17 cellular contexts compared by ENCODE assay signal in the genomic region with DNA sequence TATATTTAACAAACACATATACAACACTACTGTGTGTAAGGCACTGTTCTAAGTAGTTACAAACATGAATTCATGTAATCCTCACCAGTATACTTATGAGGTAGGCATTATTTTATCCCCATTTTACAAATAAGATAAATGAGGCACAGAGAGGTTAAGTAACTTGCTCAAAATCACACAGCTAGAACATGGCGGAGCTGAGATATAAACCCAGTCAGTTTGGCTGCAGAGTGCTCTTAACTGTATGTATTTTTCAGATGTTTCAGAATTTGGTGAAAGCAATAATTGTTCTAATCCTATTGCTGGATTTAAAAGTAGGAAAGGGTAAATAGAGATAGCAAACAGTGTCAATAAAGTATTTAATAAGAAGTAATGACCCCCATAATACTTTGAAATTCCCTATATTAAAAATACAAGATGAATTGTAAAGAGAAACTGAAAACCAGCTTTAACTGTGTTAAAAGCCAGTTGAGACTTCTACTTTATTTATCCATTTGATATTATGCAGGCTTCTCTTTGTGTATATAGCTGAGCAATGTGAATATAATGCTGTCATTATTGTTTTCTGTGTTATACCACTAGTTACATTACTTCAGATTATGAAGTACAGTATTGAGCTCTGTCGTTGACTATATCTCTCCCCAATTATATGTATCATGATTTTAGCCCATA. TPM values are rescaled to one million over a fixed set of nuclear protein-coding genes. Genes with fewer than 3 reads are reported as not detected.
DNase-seq lines count a peak whose midpoint lies in the region; ATAC-seq and TF ChIP-seq lines count a peak whose summit lies in the region.
"Had no signal": no experiment of that assay in that cellular context is flagged by ENCODE, and none has a peak within 500 bp of the region (broad histone marks: within the 10 kb centered on the region; RNA-seq: fewer than 3 reads in every experiment).

No MANE protein-coding gene starts in this region.

- no peak for ATAC-seq in activated naive CD8-positive, alpha-beta T cell treated with anti-CD3 and anti-CD28 coated beads, Interleukin-2, amount 10 ng/mL, durations not matched to agents 7 days and 5 days (ENCODE audit: low read depth)
- ATAC-seq in activated naive CD8-positive, alpha-beta T cell treated with anti-CD3 and anti-CD28 coated beads, Interleukin-2, amount 50 U/mL, for 24 hours, result no peak
- ATAC-seq in T-helper 17 cell (no peak), HG03571 (IDR thresholded peaks at IDR 0.05; ENCODE audit: unreplicated experiment) (no peak)

- no peaks in the 10 kb centered on the region for H3K27me3 Mint-ChIP-seq in activated naive CD8-positive, alpha-beta T cell treated with anti-CD3 and anti-CD28 coated beads, Interleukin-2, amount 10 ng/mL, durations not matched to agents 7 days and 5 days
- no peaks in the 10 kb centered on the region for H3K27me3 Mint-ChIP-seq in activated naive CD8-positive, alpha-beta T cell treated with anti-CD3 and anti-CD28 coated beads, Interleukin-2, amount 50 U/mL, for 24 hours
- H3K27me3 Mint-ChIP-seq in T-helper 17 cell, result no peaks in the 10 kb centered on the region
- H3K27me3 Mint-ChIP-seq: IgD-negative memory B cell had no signal

- peaks cover 9% of the 10 kb centered on the region for H3K4me1 Mint-ChIP-seq in activated naive CD8-positive, alpha-beta T cell treated with anti-CD3 and anti-CD28 coated beads, Interleukin-2, amount 10 ng/mL, durations not matched to agents 7 days and 5 days
- peaks cover 7% of the 10 kb centered on the region for H3K4me1 Mint-ChIP-seq in activated naive CD8-positive, alpha-beta T cell treated with anti-CD3 and anti-CD28 coated beads, Interleukin-2, amount 50 U/mL, for 24 hours
- H3K4me1 Mint-ChIP-seq in T-helper 17 cell, result peaks cover 4% of the 10 kb centered on the region

- H4K20me1 ChIP-seq in osteoblast (ENCODE audit: insufficient read depth, low read length), result no peaks in the 10 kb centered on the region

- H3K9me3 ChIP-seq in colonic mucosa (no peaks in the 10 kb centered on the region), osteoblast (ENCODE audit: low read depth, low read length) (no peaks in the 10 kb centered on the region), T-helper 17 cell (ENCODE audit: control insufficient read depth, low read length, poor library complexity, severe bottlenecking) (no peaks in the 10 kb centered on the region)

- no peak for TF ChIP-seq CTCF in colonic mucosa (IDR thresholded peaks at IDR 0.05)
- TF ChIP-seq CTCF in osteoblast (IDR thresholded peaks at IDR 0.05; ENCODE audit: extremely low read depth, low read depth, low read length), result no peak

- DNase-seq in activated naive CD8-positive, alpha-beta T cell treated with anti-CD3 and anti-CD28 coated beads, Interleukin-2, amount 10 ng/mL, durations not matched to agents 7 days and 5 days, result no peak
- DNase-seq in activated naive CD8-positive, alpha-beta T cell treated with anti-CD3 and anti-CD28 coated beads, Interleukin-2, amount 50 U/mL, for 24 hours, result no peak
- no peak for DNase-seq in colonic mucosa
- DNase-seq in osteoblast (ENCODE audit: insufficient read length, low spot score, missing footprints), result no peak
- DNase-seq in T-helper 17 cell, result no peak
- no peak for DNase-seq in midbrain (lab: John Stamatoyannopoulos, UW)
- no peak for DNase-seq in NCI-H1417 (lab: John Stamatoyannopoulos, UW)
- DNase-seq: C1 segment of cervical spinal cord, MV-4-11, NCI-H1436 treated with DMSO at 0.1 percent for 48 hours, NCI-H2081, NCI-H510A, NCI-H82, Right ventricle myocardium superior had no signal

- H3K27ac ChIP-seq in colonic mucosa (peak overlapping the region; percentile 10), osteoblast (ENCODE audit: low read depth, low read length) (no peak overlapping the region)
- H3K27ac ChIP-seq: SK-N-MC had no signal

- H3K9ac ChIP-seq in colonic mucosa (ENCODE audit: low read depth in 2 of 2, low read length in 2 of 2), result no peak overlapping the region

- no peaks in the 10 kb centered on the region for H3K4me1 ChIP-seq in colonic mucosa
- no peaks in the 10 kb centered on the region for H3K4me1 ChIP-seq in osteoblast (ENCODE audit: insufficient read depth, low read length)

- H2AFZ ChIP-seq in osteoblast (ENCODE audit: low read length), result no peak overlapping the region

- no peaks in the 10 kb centered on the region for H3K79me2 ChIP-seq in osteoblast (ENCODE audit: insufficient read depth, low read length)

- peaks cover 3% of the 10 kb centered on the region for H3K9me3 Mint-ChIP-seq in activated naive CD8-positive, alpha-beta T cell treated with anti-CD3 and anti-CD28 coated beads, Interleukin-2, amount 10 ng/mL, durations not matched to agents 7 days and 5 days
- no peaks in the 10 kb centered on the region for H3K9me3 Mint-ChIP-seq in activated naive CD8-positive, alpha-beta T cell treated with anti-CD3 and anti-CD28 coated beads, Interleukin-2, amount 50 U/mL, for 24 hours

- intact Hi-C loops in colonic mucosa (cut with DNase I), result no loop called here

- POLR2A ChIA-PET in activated naive CD8-positive, alpha-beta T cell treated with anti-CD3 and anti-CD28 coated beads, Interleukin-2, amount 10 ng/mL, durations not matched to agents 7 days and 5 days (lab: Charles Lee), result no interaction called here

- H3K4me3 Mint-ChIP-seq in activated naive CD8-positive, alpha-beta T cell treated with anti-CD3 and anti-CD28 coated beads, Interleukin-2, amount 10 ng/mL, durations not matched to agents 7 days and 5 days, result peak overlapping the region; percentile 35
- no peak overlapping the region for H3K4me3 Mint-ChIP-seq in activated naive CD8-positive, alpha-beta T cell treated with anti-CD3 and anti-CD28 coated beads, Interleukin-2, amount 50 U/mL, for 24 hours
- no peak overlapping the region for H3K4me3 Mint-ChIP-seq in T-helper 17 cell
- H3K4me3 Mint-ChIP-seq: IgD-negative memory B cell had no signal

- H3K36me3 ChIP-seq in colonic mucosa, result no peaks in the 10 kb centered on the region
- H3K36me3 ChIP-seq in osteoblast (ENCODE audit: insufficient read depth, low read length), result no peaks in the 10 kb centered on the region

- no peak overlapping the region for H3K4me3 ChIP-seq in colonic mucosa
- H3K4me3 ChIP-seq in osteoblast (ENCODE audit: insufficient read depth, low read length), result peak overlapping the region; percentile 14
- H3K4me3 ChIP-seq: SK-N-MC had no signal

- peaks cover 6% of the 10 kb centered on the region for H3K36me3 Mint-ChIP-seq in activated naive CD8-positive, alpha-beta T cell treated with anti-CD3 and anti-CD28 coated beads, Interleukin-2, amount 10 ng/mL, durations not matched to agents 7 days and 5 days
- H3K36me3 Mint-ChIP-seq in activated naive CD8-positive, alpha-beta T cell treated with anti-CD3 and anti-CD28 coated beads, Interleukin-2, amount 50 U/mL, for 24 hours (ENCODE audit: low read depth), result peaks cover 5% of the 10 kb centered on the region
- peaks cover 7% of the 10 kb centered on the region for H3K36me3 Mint-ChIP-seq in T-helper 17 cell (ENCODE audit: low read depth)

- no peak overlapping the region for H3K27ac Mint-ChIP-seq in activated naive CD8-positive, alpha-beta T cell treated with anti-CD3 and anti-CD28 coated beads, Interleukin-2, amount 10 ng/mL, durations not matched to agents 7 days and 5 days
- H3K27ac Mint-ChIP-seq in activated naive CD8-positive, alpha-beta T cell treated with anti-CD3 and anti-CD28 coated beads, Interleukin-2, amount 50 U/mL, for 24 hours, result no peak overlapping the region
- H3K27ac Mint-ChIP-seq in T-helper 17 cell, result no peak overlapping the region

- H3K27me3 ChIP-seq in colonic mucosa, result no peaks in the 10 kb centered on the region
- no peaks in the 10 kb centered on the region for H3K27me3 ChIP-seq in osteoblast (ENCODE audit: insufficient read depth, low read length)

- H3K4me2 ChIP-seq in osteoblast (ENCODE audit: insufficient read depth, low read length), result peak overlapping the region; percentile 4

RNA-seq across cellular contexts. Expression of gene RPA3, which starts 32.3 kb away (rescaled TPM):
- 100 to 1,000 TPM in 1 of 2 experiments, 10 to 100 TPM in 1; 89.5 to 101 TPM for total RNA-seq in activated naive CD8-positive, alpha-beta T cell treated with anti-CD3 and anti-CD28 coated beads, Interleukin-2, amount 10 ng/mL, durations not matched to agents 7 days and 5 days
- total RNA-seq in colonic mucosa (10 to 100 TPM; 44.9 to 53.3 TPM), osteoblast (15.9 and 16.6 TPM in 2 replicates), T-helper 17 cell (10 to 100 TPM; 27.0 to 34.9 TPM)
